In the genomic region with DNA sequence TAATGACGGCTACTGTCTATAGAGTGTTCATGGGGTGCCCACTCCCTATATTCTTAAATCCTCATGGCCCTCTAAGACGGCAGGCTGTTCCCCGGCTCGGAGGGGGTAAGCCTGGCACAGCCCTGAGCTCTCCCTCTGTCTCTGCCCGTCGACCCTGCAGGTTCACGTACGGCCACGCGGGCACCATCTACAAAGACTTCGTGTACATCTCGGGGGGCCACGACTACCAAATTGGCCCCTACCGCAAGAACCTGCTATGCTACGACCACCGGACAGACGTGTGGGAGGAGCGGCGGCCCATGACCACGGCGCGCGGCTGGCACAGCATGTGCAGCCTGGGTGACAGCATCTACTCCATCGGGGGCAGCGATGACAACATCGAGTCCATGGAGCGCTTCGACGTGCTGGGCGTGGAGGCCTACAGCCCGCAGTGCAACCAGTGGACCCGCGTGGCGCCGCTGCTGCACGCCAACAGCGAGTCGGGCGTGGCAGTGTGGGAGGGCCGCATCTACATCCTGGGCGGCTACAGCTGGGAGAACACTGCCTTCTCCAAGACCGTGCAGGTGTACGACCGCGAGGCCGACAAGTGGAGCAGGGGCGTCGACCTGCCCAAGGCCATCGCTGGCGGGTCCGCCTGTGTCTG, we compare ENCODE assay signal across 22 cellular contexts.
"Had no signal": no experiment of that assay in that cellular context is flagged by ENCODE, and none has a peak within 500 bp of the region (broad histone marks: within the 10 kb centered on the region; RNA-seq: fewer than 3 reads in every experiment).

No MANE protein-coding gene starts in this region.

- H3K79me2 ChIP-seq: hepatocyte had no signal

- ATAC-seq: foreskin keratinocyte; gastroesophageal sphincter; heart left ventricle; left cardiac atrium; lower lobe of right lung; natural killer cell; psoas muscle; stimulated activated naive B cell treated with anti-CD40 and anti-IgM and Interleukin-4, amounts not matched to agents 10 μg/mL and 1 μg/mL and 100 μg/mL, for 72 hours; upper lobe of right lung had no signal

- H2AFZ ChIP-seq: hepatocyte had no signal

- H3K36me3 ChIP-seq: uterus had no signal

- H3K4me3 ChIP-seq: dorsolateral prefrontal cortex, esophagus muscularis mucosa, gastroesophageal sphincter, heart left ventricle, hepatocyte, left ventricle myocardium inferior, lower lobe of right lung, psoas muscle, skin epidermis, transverse colon, upper lobe of right lung, uterus had no signal

- H3K9me3 ChIP-seq: esophagus muscularis mucosa, gastroesophageal sphincter, heart left ventricle, left ventricle myocardium inferior, lower lobe of right lung, psoas muscle, transverse colon, upper lobe of right lung, uterus had no signal

- H3K4me2 ChIP-seq: hepatocyte had no signal

- H3K27ac ChIP-seq: dorsolateral prefrontal cortex, esophagus muscularis mucosa, foreskin keratinocyte, gastroesophageal sphincter, heart left ventricle, hepatocyte, left ventricle myocardium inferior, lower lobe of right lung, psoas muscle, skin epidermis, transverse colon, upper lobe of right lung, uterus had no signal

- DNase-seq: dorsolateral prefrontal cortex; effector CD8-positive, alpha-beta T cell; endodermal cell; foreskin keratinocyte; heart left ventricle; left cardiac atrium; left ventricle myocardium inferior; lower lobe of right lung; natural killer cell; psoas muscle; right cardiac atrium; stimulated activated CD4-positive, alpha-beta T cell treated with anti-CD3 and anti-CD28 coated beads, Interleukin-15, amount 100 ng/mL, for 24 hours; stimulated activated CD4-positive, alpha-beta T cell treated with anti-CD3 and anti-CD28 coated beads, Interleukin-2, amount 100 ng/mL, for 48 hours; stimulated activated naive B cell treated with anti-CD40 and anti-IgM and Interleukin-4, amounts not matched to agents 10 μg/mL and 1 μg/mL and 100 μg/mL, for 72 hours; transverse colon; upper lobe of right lung; uterus had no signal

- H3K4me1 ChIP-seq: esophagus muscularis mucosa, foreskin keratinocyte, gastroesophageal sphincter, lower lobe of right lung, psoas muscle, upper lobe of right lung, uterus had no signal

- FAIRE-seq: colon had no signal

- H3K27me3 ChIP-seq: dorsolateral prefrontal cortex, esophagus muscularis mucosa, foreskin keratinocyte, gastroesophageal sphincter, heart left ventricle, hepatocyte, transverse colon, upper lobe of right lung, uterus had no signal
